In genomic region chr2:170170281-170171035, GRCh38 we compare ENCODE assay signal across 20 cellular contexts. TPM values are rescaled to one million over a fixed set of nuclear protein-coding genes. Genes with fewer than 3 reads are reported as not detected.
A peak's percentile ranks its signal among the peaks of the same experiment; 100 is the strongest.
DNase-seq lines count a peak whose midpoint lies in the region; ATAC-seq and TF ChIP-seq lines count a peak whose summit lies in the region.
"Had no signal": no experiment of that assay in that cellular context is flagged by ENCODE, and none has a peak within 500 bp of the region (broad histone marks: within the 10 kb centered on the region; RNA-seq: fewer than 3 reads in every experiment).

No MANE protein-coding gene starts in this region.

- H3K27ac ChIP-seq in OCI-LY1 (ENCODE audit: low read depth, low read length, poor library complexity, severe bottlenecking) (peak overlapping the region; percentile 62), ovary (no peak overlapping the region)
- H3K27ac ChIP-seq: neutrophil, SK-N-MC, testis had no signal

- H3K4me2 ChIP-seq in OCI-LY1 (ENCODE audit: low read length): peak overlapping the region; percentile 33; the same call in 1 of the 2 replicates

- WGBS in ovary, 3 donors: 8 to 45% (median 17%) methylated on average over 5 of the region's 5 CpGs

- peak overlapping the region; percentile 8; the same call in 1 of the 2 replicates for H2AFZ ChIP-seq in OCI-LY1 (ENCODE audit: low read length)

- peak overlapping the region; percentile 23; the same call in 1 of the 2 replicates for H3K9ac ChIP-seq in OCI-LY1 (ENCODE audit: low read length)

- TF ChIP-seq CTCF in OCI-LY1 (IDR thresholded peaks at IDR 0.05; ENCODE audit: low read length) (no peak), ovary (IDR thresholded peaks at IDR 0.05) (no peak)

- intact Hi-C loops in left colon (cut with DNase I, micrococcal nuclease): no loop called here
- intact Hi-C loops in ovary (cut with DNase I): no loop called here

- H3K9me3 ChIP-seq in OCI-LY1 (ENCODE audit: low read length) (no peaks in the 10 kb centered on the region), ovary (no peaks in the 10 kb centered on the region)
- H3K9me3 ChIP-seq: neutrophil, testis had no signal

- no peaks in the 10 kb centered on the region for H4K20me1 ChIP-seq in OCI-LY1 (ENCODE audit: insufficient read depth, low read length)

- ATAC-seq in HG02610 (IDR thresholded peaks at IDR 0.05; ENCODE audit: unreplicated experiment) (no peak), left colon (no peak)
- ATAC-seq: activated T-cell treated with anti-CD3 and anti-CD28 coated beads, Interleukin-2, amount 50 U/mL, for 72 hours; PC-3; sciatic nerve had no signal

- TF ChIP-seq EP300 in ovary (IDR thresholded peaks at IDR 0.05): no peak

- H3K79me2 ChIP-seq in OCI-LY1 (ENCODE audit: insufficient read depth, low read length): no peaks in the 10 kb centered on the region

- H3K36me3 ChIP-seq in OCI-LY1 (ENCODE audit: insufficient read depth, low read length) (no peaks in the 10 kb centered on the region), ovary (no peaks in the 10 kb centered on the region)
- H3K36me3 ChIP-seq: neutrophil had no signal

- peaks cover 20% of the 10 kb centered on the region for H3K4me1 ChIP-seq in OCI-LY1 (ENCODE audit: insufficient read depth, low read length, severe bottlenecking)
- H3K4me1 ChIP-seq in ovary (ENCODE audit: insufficient read depth): no peaks in the 10 kb centered on the region
- H3K4me1 ChIP-seq: testis had no signal

- peak; percentile 34 for DNase-seq in DMS79 (lab: John Stamatoyannopoulos, UW)
- peak; percentile 58 for DNase-seq in NCI-H1436 treated with DMSO at 0.1 percent for 48 hours (lab: John Stamatoyannopoulos, UW)
- DNase-seq in kidney tubule cell (ENCODE audit: low spot score): peak; percentile 86
- DNase-seq in left colon: no peak
- DNase-seq in hippocampal formation (lab: John Stamatoyannopoulos, UW): no peak
- no peak for DNase-seq in ovary
- DNase-seq: activated CD4-positive, alpha-beta memory T cell treated with anti-CD3 and anti-CD28 coated beads, Interleukin-2, amount 10 ng/mL, durations not matched to agents 7 days and 5 days; activated T-cell treated with anti-CD3 and anti-CD28 coated beads, Interleukin-2, amount 50 U/mL, for 72 hours; AML-193; endodermal cell; Kasumi-1; NCI-H2107; PC-3; testis had no signal

- H3K9me2 ChIP-seq in OCI-LY1 (ENCODE audit: low read depth, low read length): no peaks in the 10 kb centered on the region

- no peaks in the 10 kb centered on the region; the same call in 1 of the 2 replicates for H3F3A ChIP-seq in OCI-LY1 (ENCODE audit: insufficient read depth, low read length)

- H3K27me3 ChIP-seq in OCI-LY1 (ENCODE audit: insufficient read depth, low read length) (no peaks in the 10 kb centered on the region), ovary (no peaks in the 10 kb centered on the region)
- H3K27me3 ChIP-seq: neutrophil, testis had no signal

- H3K4me3 ChIP-seq in OCI-LY1 (ENCODE audit: low read depth, low read length, poor library complexity, severe bottlenecking): peak overlapping the region; percentile 19
- H3K4me3 ChIP-seq in ovary: no peak overlapping the region
- H3K4me3 ChIP-seq: SK-N-MC, testis had no signal

- TF ChIP-seq POLR2A in ovary (IDR thresholded peaks at IDR 0.05): no peak

RNA-seq across cellular contexts. Expression of gene MYO3B, which starts 7.5 kb away (rescaled TPM):
- total RNA-seq in left colon: under 1 TPM in 1 of 2 donors, not detected in 1; 0.09 TPM
- 1 to 10 TPM in 1 of 7 donors, under 1 TPM in 5, not detected in 1; 0.05 to 1.3 (median 0.14) TPM for total RNA-seq in ovary
- under 1 TPM in 1 of 2 donors, not detected in 1; 0.04 TPM for polyA plus RNA-seq in ovary
- total RNA-seq: mesenteric fat pad had no signal

Comparison
In these comparisons a context has a peak if more than half of its experiments do, and no peak if none do; other contexts are left out.
1. DNase-seq: peak in DMS79 (single experiment), NCI-H1436 treated with DMSO at 0.1 percent for 48 hours (single experiment) and kidney tubule cell (single experiment); none in left colon (0 of 2), hippocampal formation (0 of 2) and ovary (0 of 5).